Comparison of ENCODE assay signal across 1 cellular context in genomic region chr17:75046583-75047289, GRCh38.
TF ChIP-seq lines count a peak whose summit lies in the region.

Gene ATP5PD, minus strand, starts transcription at chr17:75046969. Its CDS starts 4,319 bp downstream, at chr17:75042650.
Gene KCTD2, plus strand, starts transcription at chr17:75047225. Its CDS starts 26 bp downstream, at chr17:75047251.

TF ChIP-seq in A549, 52 proteins besides CTCF, POLR2A, EP300 and RAD21 (continued from another document):
- no peak for TF ChIP-seq REST (IDR thresholded peaks at IDR 0.05)
- 0 out of 2 replicates have a peak, but pooled peaks have one; percentile 62 for TF ChIP-seq ESRRA (IDR thresholded peaks at IDR 0.05; ENCODE audit: borderline replicate concordance, low read length)
- TF ChIP-seq PBX3 (IDR thresholded peaks at IDR 0.05) = peak; percentile 85
- peak in 1 of 2 experiments; percentile 91 for TF ChIP-seq JUN (IDR thresholded peaks at IDR 0.05)
- no peak; the same call in none of the 2 replicates for TF ChIP-seq MAX (IDR thresholded peaks at IDR 0.05)
- TF ChIP-seq JUNB (IDR thresholded peaks at IDR 0.05) = no peak
- no peak for TF ChIP-seq NFE2L2 (conservative IDR thresholded peaks at IDR 0.05; ENCODE audit: low read length)
- no peak for TF ChIP-seq HEYL (CRISPR knock-in tag; IDR thresholded peaks at IDR 0.05)
- TF ChIP-seq POLR2AphosphoS2 (conservative IDR thresholded peaks at IDR 0.05; ENCODE audit: low read length) = no peak
- TF ChIP-seq BCL3 (IDR thresholded peaks at IDR 0.05) = peak; percentile 92
- no peak for TF ChIP-seq MYC (IDR thresholded peaks at IDR 0.05; ENCODE audit: borderline replicate concordance, low read length)
- no peak for TF ChIP-seq EHMT2 (IDR thresholded peaks at IDR 0.05; ENCODE audit: low read depth)
- TF ChIP-seq ELK1 (IDR thresholded peaks at IDR 0.05; ENCODE audit: low read depth, low read length) = no peak
- no peak for TF ChIP-seq HOXB13 (CRISPR knock-in tag; IDR thresholded peaks at IDR 0.05; ENCODE audit: low read depth)
- TF ChIP-seq RFX5 (IDR thresholded peaks at IDR 0.05) = 0 out of 2 replicates have a peak, but pooled peaks have one; percentile 37
- no peak for TF ChIP-seq ZFP36 (IDR thresholded peaks at IDR 0.05; ENCODE audit: borderline replicate concordance, partially characterized antibody)
- TF ChIP-seq PHF8 (IDR thresholded peaks at IDR 0.05; ENCODE audit: borderline replicate concordance, low read depth) = peak; percentile 85
- no peak for TF ChIP-seq EHF (CRISPR knock-in tag; IDR thresholded peaks at IDR 0.05)
- TF ChIP-seq E2F6 (IDR thresholded peaks at IDR 0.05; ENCODE audit: borderline replicate concordance, low read depth) = peak; percentile 47; the same call in 1 of the 2 replicates
- no peak for TF ChIP-seq HOXA7 (CRISPR knock-in tag; IDR thresholded peaks at IDR 0.05)
